In the genomic region with DNA sequence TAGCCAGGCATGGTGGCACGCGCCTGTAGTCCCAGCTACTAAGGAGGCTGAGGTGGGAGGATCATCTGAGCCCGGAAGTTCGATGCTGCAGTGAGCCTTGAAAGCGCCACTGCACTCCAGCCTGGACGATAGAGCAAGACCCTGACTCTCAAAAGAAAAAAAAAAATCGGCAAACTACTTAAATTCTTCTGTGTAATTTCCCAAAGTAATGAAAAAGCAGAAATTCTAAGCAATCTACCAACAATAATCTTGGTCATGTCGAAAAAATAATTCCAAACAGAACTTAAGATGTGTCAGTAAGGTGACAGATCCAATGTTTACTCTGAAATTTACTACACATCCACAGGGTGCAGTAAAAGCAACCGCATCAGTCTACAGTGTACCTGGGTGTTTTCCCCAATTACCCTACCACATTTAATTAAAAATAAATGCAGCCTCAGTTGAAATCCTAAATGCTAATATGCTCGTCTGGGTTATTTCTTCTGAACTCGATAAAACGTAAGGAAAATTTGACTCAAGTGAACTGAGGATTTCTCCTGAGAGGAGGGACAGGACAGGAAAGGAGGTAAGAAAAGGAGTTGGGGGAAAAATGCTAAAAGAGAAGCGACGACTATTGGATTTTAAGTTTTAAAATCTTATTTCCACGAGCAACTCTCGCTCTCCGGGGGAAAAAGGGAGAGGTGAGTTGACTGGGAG, we compare ENCODE assay signal across 7 cellular contexts. TPM values are rescaled to one million over a fixed set of nuclear protein-coding genes. Genes with fewer than 3 reads are reported as not detected.
DNase-seq lines count a peak whose midpoint lies in the region; TF ChIP-seq lines count a peak whose summit lies in the region.

No MANE protein-coding gene starts in this region.

- peaks cover 0 to 11% (median 2%) of the 10 kb centered on the region in 4 donors for H3K36me3 ChIP-seq in esophagus muscularis mucosa
- no peaks in the 10 kb centered on the region for H3K36me3 ChIP-seq in ovary

- peak overlapping the region; percentile 98 for H3K27ac Mint-ChIP-seq in T-helper 1 cell treated with Interleukin-12 subunit alpha and Interleukin-12 subunit beta and Interleukin-4 antibody, amounts not matched to agents 30 μg/mL and 1 μg/mL, for 36 hours

- TF ChIP-seq POLR2A in esophagus muscularis mucosa (IDR thresholded peaks at IDR 0.05; ENCODE audit: low read depth) (no peak), ovary (IDR thresholded peaks at IDR 0.05) (no peak)

- peak overlapping the region; percentile 70 to 93 (median 84) for H3K4me3 ChIP-seq in esophagus muscularis mucosa
- H3K4me3 ChIP-seq in ovary: peak overlapping the region; percentile 81

- peak; percentile 17 for DNase-seq in ELF-1 (ENCODE audit: low read depth, low spot score)
- DNase-seq in HEK293T (ENCODE audit: extremely low spot score): no peak
- DNase-seq in esophagus muscularis mucosa (ENCODE audit: extremely low spot score): no peak
- DNase-seq in ovary: no peak
- DNase-seq in NCI-H774 (lab: John Stamatoyannopoulos, UW): no peak
- no peak for DNase-seq in NOMO-1 (lab: John Stamatoyannopoulos, UW; ENCODE audit: unreplicated experiment in 2 of 2)

- H3K9me3 Mint-ChIP-seq in T-helper 1 cell treated with Interleukin-12 subunit alpha and Interleukin-12 subunit beta and Interleukin-4 antibody, amounts not matched to agents 30 μg/mL and 1 μg/mL, for 36 hours: no peaks in the 10 kb centered on the region

- peaks cover 10 to 29% (median 28%) of the 10 kb centered on the region in 4 donors for H3K4me1 ChIP-seq in esophagus muscularis mucosa
- H3K4me1 ChIP-seq in ovary (ENCODE audit: insufficient read depth): peaks cover 1% of the 10 kb centered on the region

- POLR2A ChIA-PET in HEK293T (lab: Yijun Ruan, JAX): interaction anchor here (0.6 to 0.8 kb wide), 2 partner anchors 44 to 132 kb away, joined by 3 read pairs; a partner anchor contains a TSS

- no peaks in the 10 kb centered on the region for H3K27me3 Mint-ChIP-seq in T-helper 1 cell treated with Interleukin-12 subunit alpha and Interleukin-12 subunit beta and Interleukin-4 antibody, amounts not matched to agents 30 μg/mL and 1 μg/mL, for 36 hours (ENCODE audit: low read depth)

- H3K9me3 ChIP-seq in esophagus muscularis mucosa (no peaks in the 10 kb centered on the region), ovary (no peaks in the 10 kb centered on the region)

- WGBS in esophagus muscularis mucosa: 31% methylated on average over 17 of the region's 17 CpGs
- 19 to 24% (median 20%) methylated on average over 17 of the region's 17 CpGs for WGBS in ovary, 3 donors

- CTCF ChIA-PET in HEK293T (lab: Yijun Ruan, JAX): no interaction called here

- TF ChIP-seq CTCF in esophagus muscularis mucosa (IDR thresholded peaks at IDR 0.05): no peak
- no peak for TF ChIP-seq CTCF in ovary (IDR thresholded peaks at IDR 0.05)

- peaks cover 26% of the 10 kb centered on the region for H3K4me1 Mint-ChIP-seq in T-helper 1 cell treated with Interleukin-12 subunit alpha and Interleukin-12 subunit beta and Interleukin-4 antibody, amounts not matched to agents 30 μg/mL and 1 μg/mL, for 36 hours (ENCODE audit: low read depth)

- H3K4me3 Mint-ChIP-seq in T-helper 1 cell treated with Interleukin-12 subunit alpha and Interleukin-12 subunit beta and Interleukin-4 antibody, amounts not matched to agents 30 μg/mL and 1 μg/mL, for 36 hours: peak overlapping the region; percentile 99

- TF ChIP-seq EP300 in esophagus muscularis mucosa (IDR thresholded peaks at IDR 0.05) (no peak), ovary (IDR thresholded peaks at IDR 0.05) (no peak)

- H3K27me3 ChIP-seq in esophagus muscularis mucosa: no peaks in the 10 kb centered on the region
- no peaks in the 10 kb centered on the region for H3K27me3 ChIP-seq in ovary

- intact Hi-C loops in esophagus muscularis mucosa (cut with DNase I): loop anchor here (5.0 kb wide), 1 partner anchor 42 kb away; a partner anchor contains a TSS
- intact Hi-C loops in ovary (cut with DNase I): loop anchor here in 1 of 4 donors (10.0 kb wide), 1 partner anchor 211 kb away; no protein-coding TSS in a partner anchor

- H3K27ac ChIP-seq in esophagus muscularis mucosa (replicated peaks in 1 of 4) (peak overlapping the region; percentile 82 to 94 (median 90)), ovary (peak overlapping the region; percentile 56 to 76)

- peaks cover 5% of the 10 kb centered on the region for H3K36me3 Mint-ChIP-seq in T-helper 1 cell treated with Interleukin-12 subunit alpha and Interleukin-12 subunit beta and Interleukin-4 antibody, amounts not matched to agents 30 μg/mL and 1 μg/mL, for 36 hours (ENCODE audit: low read depth)

TF ChIP-seq in HEK293T, 16 proteins besides CTCF, POLR2A, EP300 and RAD21:
- TF ChIP-seq, protein P1, sequence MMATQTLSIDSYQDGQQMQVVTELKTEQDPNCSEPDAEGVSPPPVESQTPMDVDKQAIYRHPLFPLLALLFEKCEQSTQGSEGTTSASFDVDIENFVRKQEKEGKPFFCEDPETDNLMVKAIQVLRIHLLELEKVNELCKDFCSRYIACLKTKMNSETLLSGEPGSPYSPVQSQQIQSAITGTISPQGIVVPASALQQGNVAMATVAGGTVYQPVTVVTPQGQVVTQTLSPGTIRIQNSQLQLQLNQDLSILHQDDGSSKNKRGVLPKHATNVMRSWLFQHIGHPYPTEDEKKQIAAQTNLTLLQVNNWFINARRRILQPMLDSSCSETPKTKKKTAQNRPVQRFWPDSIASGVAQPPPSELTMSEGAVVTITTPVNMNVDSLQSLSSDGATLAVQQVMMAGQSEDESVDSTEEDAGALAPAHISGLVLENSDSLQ (IDR thresholded peaks at IDR 0.05): peak; percentile 59; the same call in 1 of the 2 replicates
- TF ChIP-seq L3MBTL2 (conservative IDR thresholded peaks at IDR 0.05) (no peak), ZNF384 (IDR thresholded peaks at IDR 0.05) (0 out of 2 replicates have a peak, but pooled peaks have one; percentile 46), SUZ12 (IDR thresholded peaks at IDR 0.05) (no peak), HDGF (IDR thresholded peaks at IDR 0.05; ENCODE audit: borderline replicate concordance) (no peak), CTBP1 (IDR thresholded peaks at IDR 0.05; ENCODE audit: borderline replicate concordance) (no peak), LEF1 (IDR thresholded peaks at IDR 0.05; ENCODE audit: borderline replicate concordance) (no peak), ELF4 (IDR thresholded peaks at IDR 0.05) (no peak), ARNT (IDR thresholded peaks at IDR 0.05) (no peak), FOXA1 (IDR thresholded peaks at IDR 0.05) (no peak)

RNA-seq across cellular contexts. Expression of a gene that starts 0.8 kb away (rescaled TPM):
- total RNA-seq in esophagus muscularis mucosa (10 to 100 TPM; 30.3 to 46.1 (median 40.9) TPM), ovary (100 to 1,000 TPM in 1 of 7 donors, 10 to 100 TPM in 6; 34.9 to 135 (median 75.3) TPM)
- polyA plus RNA-seq in ovary: 10 to 100 TPM; 27.8 to 60.5 TPM

RNA-seq across cellular contexts. Expression of a gene that starts 44.1 kb away (rescaled TPM):
- total RNA-seq in esophagus muscularis mucosa (10 to 100 TPM; 11.2 to 14.3 (median 12.6) TPM), ovary (10 to 100 TPM; 12.9 to 18.2 (median 15.0) TPM)
- polyA plus RNA-seq in ovary: 10 to 100 TPM; 16.5 to 34.0 TPM

RNA-seq across cellular contexts. Expression of a gene that starts 48.4 kb away (rescaled TPM):
- total RNA-seq in esophagus muscularis mucosa (10 to 100 TPM; 54.8 to 87.7 (median 75.4) TPM), ovary (10 to 100 TPM; 37.2 to 52.0 (median 43.0) TPM)
- 10 to 100 TPM; 35.3 to 52.9 TPM for polyA plus RNA-seq in ovary
